ENCODE assay signal across 8 cellular contexts in the genomic region with DNA sequence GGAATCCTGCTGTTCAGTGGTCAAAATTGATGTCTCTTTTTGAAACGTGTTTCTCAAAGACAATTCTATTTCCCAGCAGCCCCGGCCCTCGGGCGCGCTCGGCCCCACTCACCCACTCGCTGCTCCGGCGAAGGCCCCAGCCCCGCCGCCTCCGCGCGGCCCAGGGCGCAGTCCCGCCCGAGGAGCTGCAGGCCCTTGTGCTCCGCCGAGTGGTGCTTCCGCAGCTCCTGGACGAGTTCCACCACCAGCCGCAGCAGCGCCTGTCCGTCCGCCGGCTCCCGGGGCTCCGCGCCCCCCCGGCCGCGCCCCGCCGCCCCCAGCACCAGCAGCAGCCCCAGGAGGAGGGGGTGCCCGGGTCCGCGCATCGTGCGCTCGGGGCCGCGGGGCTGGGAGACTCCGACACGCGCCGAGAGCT. TPM values are rescaled to one million over a fixed set of nuclear protein-coding genes. Genes with fewer than 3 reads are reported as not detected.
DNase-seq lines count a peak whose midpoint lies in the region; ATAC-seq and TF ChIP-seq lines count a peak whose summit lies in the region.

No MANE protein-coding gene starts in this region.

- intact Hi-C loops in esophagus muscularis mucosa (cut with DNase I), result loop anchor here (5.0 kb wide), 1 partner anchor 40 kb away; no protein-coding TSS in a partner anchor

- H3K4me3 ChIP-seq in DOHH2 (ENCODE audit: low read length), result 0 out of 2 replicates have a peak overlapping the region, but pooled peaks have one; percentile 24
- peak overlapping the region; percentile 48 to 62 (median 52) for H3K4me3 ChIP-seq in esophagus muscularis mucosa

- H3K27ac Mint-ChIP-seq in neural crest cell (ENCODE audit: unreplicated experiment), result no peak overlapping the region

- TF ChIP-seq CTCF in DOHH2 (IDR thresholded peaks at IDR 0.05; ENCODE audit: low read depth, low read length, poor library complexity, severe bottlenecking), result no peak
- no peak for TF ChIP-seq CTCF in esophagus muscularis mucosa (IDR thresholded peaks at IDR 0.05)
- no peak for TF ChIP-seq CTCF in neural crest cell (conservative IDR thresholded peaks at IDR 0.05)
- TF ChIP-seq CTCF in RWPE1 (conservative IDR thresholded peaks at IDR 0.05; ENCODE audit: low read depth), result no peak

- no peaks in the 10 kb centered on the region for H3K9me2 ChIP-seq in DOHH2 (replicated peaks; ENCODE audit: control insufficient read depth, low read length)

- POLR2A ChIA-PET in RWPE1 (lab: Yijun Ruan, JAX; ENCODE audit: low non-redundant PET), result no interaction called here

- no peak for TF ChIP-seq POLR2A in esophagus muscularis mucosa (IDR thresholded peaks at IDR 0.05; ENCODE audit: low read depth)

- H3F3A ChIP-seq in DOHH2 (ENCODE audit: control insufficient read depth, insufficient read depth), result peaks cover 2% of the 10 kb centered on the region; the same call in 1 of the 2 replicates

- H3K36me3 ChIP-seq in DOHH2 (ENCODE audit: control insufficient read depth, low read length), result no peaks in the 10 kb centered on the region; the same call in 1 of the 2 replicates
- H3K36me3 ChIP-seq in esophagus muscularis mucosa, result peaks cover 0 to 6% (median 3%) of the 10 kb centered on the region in 4 donors

- no peaks in the 10 kb centered on the region for H4K20me1 ChIP-seq in DOHH2 (ENCODE audit: control insufficient read depth, insufficient read depth, low read depth, low read length)

- no peak for ATAC-seq in GM18907 (IDR thresholded peaks at IDR 0.05; ENCODE audit: unreplicated experiment)
- ATAC-seq in activated CD4-positive, CD25-positive, alpha-beta regulatory T cell treated with anti-CD3 and anti-CD28 coated beads, Interleukin-2, amount 50 U/mL, for 24 hours, result no peak

- under 1% methylated on average over 29 of the region's 46 CpGs for WGBS in esophagus muscularis mucosa

- peak overlapping the region; percentile 80 for H3K4me3 Mint-ChIP-seq in neural crest cell

- peaks cover 2% of the 10 kb centered on the region for H3K36me3 Mint-ChIP-seq in neural crest cell (ENCODE audit: low read depth)

- H3K4me1 ChIP-seq in DOHH2 (ENCODE audit: control insufficient read depth, low read length) (no peaks in the 10 kb centered on the region), esophagus muscularis mucosa (peaks cover 23 to 37% (median 36%) of the 10 kb centered on the region in 4 donors)

- DNase-seq in NCI-H2171 (lab: John Stamatoyannopoulos, UW) (peak; percentile 19), esophagus muscularis mucosa (ENCODE audit: extremely low spot score) (no peak), neural crest cell (ENCODE audit: low read depth, low spot score) (no peak), RWPE1 (ENCODE audit: low spot score) (no peak)
- no peak for DNase-seq in effector CD8-positive, alpha-beta T cell (lab: John Stamatoyannopoulos, UW)

- CTCF ChIA-PET in RWPE1 (lab: Yijun Ruan, JAX), result interaction anchor here (0.5 kb wide), 1 partner anchor 227 kb away, joined by 3 read pairs; no protein-coding TSS in a partner anchor

- peaks cover 19% of the 10 kb centered on the region for H3K27me3 ChIP-seq in DOHH2 (ENCODE audit: control insufficient read depth, low read length)
- peaks cover 4 to 57% (median 21%) of the 10 kb centered on the region in 4 donors for H3K27me3 ChIP-seq in esophagus muscularis mucosa

- no peaks in the 10 kb centered on the region for H3K9me3 Mint-ChIP-seq in neural crest cell

- H3K4me2 ChIP-seq in DOHH2 (ENCODE audit: low read length), result peak overlapping the region; percentile 7; the same call in 1 of the 2 replicates

- no peak for TF ChIP-seq EP300 in esophagus muscularis mucosa (IDR thresholded peaks at IDR 0.05)

- H3K4me1 Mint-ChIP-seq in neural crest cell, result peaks cover 13% of the 10 kb centered on the region

- peaks cover 58% of the 10 kb centered on the region for H3K27me3 Mint-ChIP-seq in neural crest cell (ENCODE audit: low read depth)

- H3K79me2 ChIP-seq in DOHH2 (ENCODE audit: control insufficient read depth, low read length), result no peaks in the 10 kb centered on the region

- H3K27ac ChIP-seq in DOHH2 (ENCODE audit: low read depth, low read length) (no peak overlapping the region), esophagus muscularis mucosa (replicated peaks in 1 of 4) (no peak overlapping the region), RWPE1 (no peak overlapping the region)

- H3K9me3 ChIP-seq in DOHH2 (ENCODE audit: control insufficient read depth, insufficient read depth, low read length) (no peaks in the 10 kb centered on the region), esophagus muscularis mucosa (no peaks in the 10 kb centered on the region)

RNA-seq across cellular contexts. Expression of a gene that starts 0.4 kb away (rescaled TPM):
- total RNA-seq in esophagus muscularis mucosa (10 to 100 TPM in 1 of 4 donors, 1 to 10 TPM in 2, not detected in 1; 1.7 to 11.9 (median 2.3) TPM), neural crest cell (0.63 and 0.82 TPM in 2 replicates)

RNA-seq across cellular contexts. Expression of a gene that starts 22.7 kb away (rescaled TPM):
- 10 to 100 TPM; 54.0 to 81.5 (median 73.8) TPM for total RNA-seq in esophagus muscularis mucosa
- total RNA-seq in neural crest cell, result 133 and 144 TPM in 2 replicates

RNA-seq across cellular contexts. Expression of a gene that starts 23.6 kb away (rescaled TPM):
- total RNA-seq in esophagus muscularis mucosa (10 to 100 TPM; 15.7 to 20.3 (median 18.2) TPM), neural crest cell (30.8 and 31.8 TPM in 2 replicates)
